Comparison of ENCODE assay signal across 1 cellular context in genomic region chr10:131658476-131659110, GRCh38.
TF ChIP-seq lines count a peak whose summit lies in the region.

No MANE protein-coding gene starts in this region.

TF ChIP-seq in WTC11, 78 proteins besides CTCF, POLR2A, EP300 and RAD21 (continued from another document):
- no peak for TF ChIP-seq ZBTB43 (CRISPR knock-in tag; IDR thresholded peaks at IDR 0.05)
- TF ChIP-seq CBFB (CRISPR knock-in tag; IDR thresholded peaks at IDR 0.05; ENCODE audit: low read depth): no peak
- no peak for TF ChIP-seq TP53 (CRISPR knock-in tag; IDR thresholded peaks at IDR 0.05)
- no peak for TF ChIP-seq AFF4 (CRISPR knock-in tag; IDR thresholded peaks at IDR 0.05; ENCODE audit: borderline replicate concordance)
- TF ChIP-seq ZNF121 (CRISPR knock-in tag; IDR thresholded peaks at IDR 0.05): no peak
- no peak for TF ChIP-seq SP1 (CRISPR knock-in tag; conservative IDR thresholded peaks at IDR 0.05)
- TF ChIP-seq ERG (CRISPR knock-in tag; IDR thresholded peaks at IDR 0.05): no peak
- no peak for TF ChIP-seq ARID4B (CRISPR knock-in tag; IDR thresholded peaks at IDR 0.05; ENCODE audit: borderline replicate concordance)
- TF ChIP-seq PREB (CRISPR knock-in tag; IDR thresholded peaks at IDR 0.05; ENCODE audit: borderline replicate concordance): no peak
- no peak for TF ChIP-seq FOXK1 (CRISPR knock-in tag; IDR thresholded peaks at IDR 0.05)
